In the genomic region with DNA sequence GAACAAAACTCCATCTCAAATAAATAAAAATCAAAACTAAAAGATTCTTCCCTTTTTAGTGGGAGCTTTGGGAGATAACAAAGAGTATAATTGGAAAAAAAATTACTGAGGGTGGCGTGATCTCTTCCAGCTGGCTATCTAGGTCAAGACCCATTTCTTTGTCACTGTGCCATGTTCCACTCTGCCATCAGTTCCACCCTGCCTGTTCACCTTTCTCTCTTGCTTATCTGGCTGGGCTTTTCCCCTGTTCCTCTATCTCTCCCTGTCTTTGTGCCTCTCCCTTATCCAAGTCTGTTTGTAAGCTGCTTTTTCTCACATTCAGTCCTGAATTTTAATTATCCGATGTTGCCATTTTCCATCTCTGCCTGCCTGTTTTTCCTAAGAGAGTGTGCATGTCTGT, we compare ENCODE assay signal across 18 cellular contexts. TPM values are rescaled to one million over a fixed set of nuclear protein-coding genes. Genes with fewer than 3 reads are reported as not detected.
"Had no signal": no experiment of that assay in that cellular context is flagged by ENCODE, and none has a peak within 500 bp of the region (broad histone marks: within the 10 kb centered on the region; RNA-seq: fewer than 3 reads in every experiment).

No MANE protein-coding gene starts in this region.

- H3K4me3 ChIP-seq: breast epithelium, left lung, right lobe of liver, SK-N-MC, transverse colon had no signal

- H3K27me3 Mint-ChIP-seq: activated CD8-positive, alpha-beta memory T cell treated with anti-CD3 and anti-CD28 coated beads, Interleukin-2, amount 10 ng/mL, durations not matched to agents 7 days and 5 days; activated naive CD8-positive, alpha-beta T cell; activated T-cell treated with anti-CD3 and anti-CD28 coated beads, Interleukin-2, amount 50 U/mL, for 24 hours; stimulated activated memory B cell treated with anti-CD40 and anti-IgM and Interleukin-4, amounts not matched to agents 10 μg/mL and 1 μg/mL and 100 μg/mL, for 72 hours had no signal

- ATAC-seq: activated CD8-positive, alpha-beta memory T cell treated with anti-CD3 and anti-CD28 coated beads, Interleukin-2, amount 10 ng/mL, durations not matched to agents 7 days and 5 days; left lung; right lobe of liver; stimulated activated memory B cell treated with anti-CD40 and anti-IgM and Interleukin-4, amounts not matched to agents 10 μg/mL and 1 μg/mL and 100 μg/mL, for 72 hours had no signal

- H3K4me1 ChIP-seq: breast epithelium, left lung, right lobe of liver had no signal

- H3K9me3 Mint-ChIP-seq: activated T-cell treated with anti-CD3 and anti-CD28 coated beads, Interleukin-2, amount 50 U/mL, for 24 hours; stimulated activated memory B cell treated with anti-CD40 and anti-IgM and Interleukin-4, amounts not matched to agents 10 μg/mL and 1 μg/mL and 100 μg/mL, for 72 hours had no signal

- DNase-seq: activated CD4-positive, alpha-beta T cell treated with anti-CD3 and anti-CD28 coated beads, Interleukin-2, amount 50 U/mL, for 4 hours; activated CD8-positive, alpha-beta memory T cell treated with anti-CD3 and anti-CD28 coated beads, Interleukin-2, amount 10 ng/mL, durations not matched to agents 7 days and 5 days; activated effector memory CD4-positive, alpha-beta T cell treated with anti-CD3 and anti-CD28 coated beads, Interleukin-2, amount 50 U/mL, for 16 hours; activated T-cell treated with anti-CD3 and anti-CD28 coated beads, Interleukin-2, amount 50 U/mL, for 24 hours; foreskin melanocyte; head of caudate nucleus; left lung; right lobe of liver; stimulated activated CD4-positive, alpha-beta T cell treated with anti-CD3 and anti-CD28 coated beads, Interleukin-1b, Interleukin-23, amount 100 ng/mL, for 48 hours; transverse colon had no signal

- H3K36me3 Mint-ChIP-seq: activated CD8-positive, alpha-beta memory T cell treated with anti-CD3 and anti-CD28 coated beads, Interleukin-2, amount 10 ng/mL, durations not matched to agents 7 days and 5 days had no signal

- H3K4me3 Mint-ChIP-seq: activated CD8-positive, alpha-beta memory T cell treated with anti-CD3 and anti-CD28 coated beads, Interleukin-2, amount 10 ng/mL, durations not matched to agents 7 days and 5 days; activated naive CD8-positive, alpha-beta T cell; activated T-cell treated with anti-CD3 and anti-CD28 coated beads, Interleukin-2, amount 50 U/mL, for 24 hours; stimulated activated memory B cell treated with anti-CD40 and anti-IgM and Interleukin-4, amounts not matched to agents 10 μg/mL and 1 μg/mL and 100 μg/mL, for 72 hours had no signal

- H3K27me3 ChIP-seq: breast epithelium, left lung, right lobe of liver, transverse colon had no signal

- H3K27ac ChIP-seq: breast epithelium, left lung, right lobe of liver, SK-N-MC, transverse colon had no signal

- H3K4me1 Mint-ChIP-seq: activated CD8-positive, alpha-beta memory T cell treated with anti-CD3 and anti-CD28 coated beads, Interleukin-2, amount 10 ng/mL, durations not matched to agents 7 days and 5 days; stimulated activated memory B cell treated with anti-CD40 and anti-IgM and Interleukin-4, amounts not matched to agents 10 μg/mL and 1 μg/mL and 100 μg/mL, for 72 hours had no signal

- H3K36me3 ChIP-seq: right lobe of liver, transverse colon had no signal

- H3K27ac Mint-ChIP-seq: activated CD8-positive, alpha-beta memory T cell treated with anti-CD3 and anti-CD28 coated beads, Interleukin-2, amount 10 ng/mL, durations not matched to agents 7 days and 5 days; activated naive CD8-positive, alpha-beta T cell; activated T-cell treated with anti-CD3 and anti-CD28 coated beads, Interleukin-2, amount 50 U/mL, for 24 hours; stimulated activated memory B cell treated with anti-CD40 and anti-IgM and Interleukin-4, amounts not matched to agents 10 μg/mL and 1 μg/mL and 100 μg/mL, for 72 hours had no signal

- H3K9me3 ChIP-seq: breast epithelium, left lung, right lobe of liver, transverse colon had no signal

RNA-seq across cellular contexts. Expression of a gene that starts 41.1 kb away (rescaled TPM):
- total RNA-seq: activated CD8-positive, alpha-beta memory T cell treated with anti-CD3 and anti-CD28 coated beads, Interleukin-2, amount 10 ng/mL, durations not matched to agents 7 days and 5 days; endothelial cell of umbilical vein; left lung; mesenteric fat pad; myocyte; T-helper 1 cell treated with Interleukin-12 subunit alpha and Interleukin-12 subunit beta and Interleukin-4 antibody, amounts not matched to agents 30 ng/mL and 1 ng/mL, for 36 hours; transverse colon had no signal
- polyA plus RNA-seq: endothelial cell of umbilical vein had no signal
